Comparison of ENCODE assay signal across 8 cellular contexts in the genomic region with DNA sequence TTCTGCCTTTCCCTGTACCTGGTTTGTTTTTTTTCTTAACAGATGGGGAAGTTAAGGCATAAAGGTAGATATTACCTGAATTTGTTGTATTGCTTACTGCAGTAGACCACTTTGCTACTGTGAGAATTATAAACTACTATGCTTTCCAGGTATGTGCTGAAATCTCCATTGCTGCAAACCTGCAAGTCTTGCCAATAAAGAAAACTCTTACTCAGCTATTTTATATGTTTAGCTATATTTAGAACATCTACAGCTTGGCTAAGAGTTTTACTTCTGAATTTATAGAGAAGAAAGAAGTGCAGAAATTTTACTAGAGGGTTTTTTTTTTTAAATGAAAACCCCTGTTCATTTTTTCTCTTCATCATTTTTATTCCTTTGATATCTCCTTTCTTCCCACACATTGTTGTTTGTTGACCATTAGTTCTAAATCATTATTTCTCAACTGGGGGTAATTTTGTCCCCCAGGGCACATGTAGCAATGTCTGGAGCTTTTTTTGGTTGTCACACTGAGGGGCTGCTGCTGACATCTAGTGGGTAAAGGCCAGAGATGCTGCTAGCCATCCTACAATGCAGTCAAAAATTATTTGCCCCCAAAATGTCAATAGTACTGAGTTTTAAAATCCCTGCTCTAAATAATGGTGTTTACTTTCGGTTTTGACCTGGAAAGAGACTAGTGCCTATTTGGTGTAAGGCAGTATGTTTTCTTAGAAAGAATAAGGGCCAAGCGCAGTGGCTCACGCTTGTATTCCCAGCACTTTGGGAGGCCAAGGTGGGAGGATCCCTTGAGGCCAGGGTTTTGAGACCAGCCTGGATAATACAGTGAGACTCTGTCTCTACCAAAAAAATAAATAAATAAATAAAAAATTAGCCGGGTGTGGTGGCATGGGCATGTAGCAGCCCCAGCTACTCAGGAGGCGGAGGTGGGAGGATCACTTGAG. TPM values are rescaled to one million over a fixed set of nuclear protein-coding genes. Genes with fewer than 3 reads are reported as not detected.
DNase-seq lines count a peak whose midpoint lies in the region; ATAC-seq and TF ChIP-seq lines count a peak whose summit lies in the region.

No MANE protein-coding gene starts in this region.

- no peak overlapping the region for H3K27ac ChIP-seq in parathyroid adenoma

- no peaks in the 10 kb centered on the region for H3K27me3 Mint-ChIP-seq in effector memory CD8-positive, alpha-beta T cell

- H2AFZ ChIP-seq in parathyroid adenoma, result no peak overlapping the region

- H3K79me2 ChIP-seq in parathyroid adenoma, result peaks cover 4% of the 10 kb centered on the region

- H3K9me3 ChIP-seq in parathyroid adenoma (ENCODE audit: control insufficient read depth, low read length), result no peaks in the 10 kb centered on the region

- H3K27me3 ChIP-seq in parathyroid adenoma (ENCODE audit: control insufficient read depth, insufficient read depth, low read length), result no peaks in the 10 kb centered on the region

- peaks cover 11% of the 10 kb centered on the region for H3K36me3 Mint-ChIP-seq in effector memory CD8-positive, alpha-beta T cell (ENCODE audit: insufficient read depth)

- H3K27ac Mint-ChIP-seq in effector memory CD8-positive, alpha-beta T cell, result peak overlapping the region; percentile 9 to 36

- H3K4me3 Mint-ChIP-seq in effector memory CD8-positive, alpha-beta T cell, result no peak overlapping the region

- H3K4me3 ChIP-seq in parathyroid adenoma (ENCODE audit: low read depth, low read length), result peak overlapping the region; percentile 1

- no peak overlapping the region for H3K9ac ChIP-seq in parathyroid adenoma

- no peaks in the 10 kb centered on the region for H3K36me3 ChIP-seq in parathyroid adenoma (ENCODE audit: control insufficient read depth, insufficient read depth, low read length)

- H3K4me1 Mint-ChIP-seq in effector memory CD8-positive, alpha-beta T cell (ENCODE audit: low read depth in 2 of 2), result peaks cover 24 to 28% of the 10 kb centered on the region in 2 donors

- peak; percentile 93 for ATAC-seq in effector memory CD8-positive, alpha-beta T cell (replicated peaks)
- ATAC-seq in GM19467 (IDR thresholded peaks at IDR 0.05; ENCODE audit: unreplicated experiment), result no peak

- H3K9me3 Mint-ChIP-seq in effector memory CD8-positive, alpha-beta T cell, result no peaks in the 10 kb centered on the region

- peak overlapping the region; percentile 13 for H3K4me2 ChIP-seq in parathyroid adenoma (ENCODE audit: low read length)

- H3K4me1 ChIP-seq in parathyroid adenoma, result peaks cover 10% of the 10 kb centered on the region

- DNase-seq in CD1c-positive myeloid dendritic cell (ENCODE audit: extremely low spot score), result peak; percentile 38
- peak; percentile 8 for DNase-seq in H4 (ENCODE audit: low spot score)
- DNase-seq in T-helper 9 cell, result peak; percentile 31
- DNase-seq in effector memory CD8-positive, alpha-beta T cell, result peak; percentile 46 to 54 (median 48)
- no peak for DNase-seq in A172 (ENCODE audit: low spot score)
- no peak for DNase-seq in SKM-1 treated with dmso at 0.1 percent for 144 hours (lab: John Stamatoyannopoulos, UW; ENCODE audit: unreplicated experiment)

- peak; percentile 49 for TF ChIP-seq CTCF in parathyroid adenoma (IDR thresholded peaks at IDR 0.05)

RNA-seq across cellular contexts. Expression of gene PCNX1, which starts 48.6 kb away (rescaled TPM):
- total RNA-seq in H4 (2014; rRNA removed; shearing (Covaris generic)), result 18.5 and 22.2 TPM in 2 replicates
- 11.8 and 12.9 TPM in 2 replicates for total RNA-seq in A172 (2014; rRNA removed; shearing (Covaris generic))

Comparison
In these comparisons a context has a peak if more than half of its experiments do, and no peak if none do; other contexts are left out.
1. DNase-seq: peak in CD1c-positive myeloid dendritic cell (single experiment), H4 (single experiment), T-helper 9 cell (single experiment) and effector memory CD8-positive, alpha-beta T cell (3 of 3); none in A172 (single experiment) and SKM-1 treated with dmso at 0.1 percent for 144 hours (single experiment).